In the genomic region with DNA sequence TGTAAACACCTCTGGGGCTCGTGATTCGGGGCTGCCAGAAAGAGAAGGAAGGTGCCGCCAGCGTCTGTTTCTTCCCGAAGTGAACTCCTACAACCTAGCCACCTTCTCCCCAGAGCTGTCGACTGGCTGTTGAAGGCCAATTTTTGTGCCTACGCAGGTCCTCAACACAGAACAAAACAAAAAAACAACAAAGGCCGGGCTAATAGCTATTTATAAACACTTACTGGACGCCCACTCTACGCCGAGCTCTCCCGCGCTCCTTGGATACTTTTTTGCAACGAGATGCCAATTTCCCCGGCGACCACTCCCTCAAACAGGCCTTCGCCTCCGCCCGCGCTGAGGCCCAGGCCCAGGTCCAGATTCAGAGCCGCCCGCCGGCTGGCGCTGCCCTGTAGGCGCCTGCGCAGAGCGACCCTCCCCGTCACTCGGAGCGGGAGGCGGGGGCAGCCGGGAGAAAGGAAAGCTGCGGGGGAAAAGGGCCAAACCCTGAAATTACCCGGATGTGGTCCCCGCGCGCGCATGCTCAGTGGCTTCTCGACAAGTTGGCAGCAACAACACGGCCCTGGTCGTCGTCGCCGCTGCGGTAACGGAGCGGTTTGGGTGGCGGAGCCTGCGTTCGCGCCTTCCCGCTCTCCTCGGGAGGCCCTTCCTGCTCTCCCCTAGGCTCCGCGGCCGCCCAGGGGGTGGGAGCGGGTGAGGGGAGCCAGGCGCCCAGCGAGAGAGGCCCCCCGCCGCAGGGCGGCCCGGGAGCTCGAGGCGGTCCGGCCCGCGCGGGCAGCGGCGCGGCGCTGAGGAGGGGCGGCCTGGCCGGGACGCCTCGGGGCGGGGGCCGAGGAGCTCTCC, we compare ENCODE assay signal across 8 cellular contexts. TPM values are rescaled to one million over a fixed set of nuclear protein-coding genes. Genes with fewer than 3 reads are reported as not detected.
A peak's percentile ranks its signal among the peaks of the same experiment; 100 is the strongest.
DNase-seq lines count a peak whose midpoint lies in the region; ATAC-seq and TF ChIP-seq lines count a peak whose summit lies in the region.

A gene (plus strand): TSS at position 520 of the 843 bp plus-strand sequence. CDS start 16,834 bp downstream, outside the sequence.

- CTCF ChIA-PET in AG04449 (lab: Yijun Ruan, JAX) (interaction anchor here (0.6 to 3.0 kb wide), 7 partner anchors 11 to 46 kb away, joined by 3 to 24 read pairs (median 4); no protein-coding TSS in a partner anchor), mammary epithelial cell (lab: Charles Lee; ENCODE audit: low non-redundant PET) (no interaction called here)

- no peaks in the 10 kb centered on the region for H3K27me3 ChIP-seq in mammary epithelial cell (ENCODE audit: insufficient read depth, low read length)
- no peaks in the 10 kb centered on the region for H3K27me3 ChIP-seq in iPS-20b (ENCODE audit: insufficient read depth, low read length)

- peak; percentile 65 for DNase-seq in AG04449 (ENCODE audit: low read depth, low spot score)
- DNase-seq in NCI-H2196 treated with DMSO at 0.1 percent for 48 hours (lab: John Stamatoyannopoulos, UW; ENCODE audit: unreplicated experiment) = peak; percentile 87
- peak; percentile 93 for DNase-seq in mammary epithelial cell

- H3K9ac ChIP-seq in mammary epithelial cell (ENCODE audit: insufficient read depth, low read length) = peak within 1 kb of the TSS; percentile 89
- H3K9ac ChIP-seq in iPS-20b (ENCODE audit: low read depth, low read length) = peak within 1 kb of the TSS; percentile 77

- no peak for TF ChIP-seq CTCF in AG04449 (IDR thresholded peaks at IDR 0.05; ENCODE audit: insufficient read depth, low read length, missing control alignments)
- TF ChIP-seq CTCF in WI38 (IDR thresholded peaks at IDR 0.05; ENCODE audit: low read depth, low read length) = no peak
- no peak for TF ChIP-seq CTCF in mammary epithelial cell (conservative IDR thresholded peaks at IDR 0.05 in 1 of 2, IDR thresholded peaks at IDR 0.05 in 1 of 2; ENCODE audit: extremely low read depth in 1 of 2, insufficient read depth in 1 of 2, low read depth in 1 of 2, low read length in 2 of 2)

- H3K27ac ChIP-seq in mammary epithelial cell (ENCODE audit: insufficient read depth, low read depth, low read length) (peak within 1 kb of the TSS; percentile 83), iPS-20b (ENCODE audit: low read length) (peak within 1 kb of the TSS; percentile 80), skin epidermis (peak within 1 kb of the TSS; percentile 85 to 99 (median 95))

- 1% methylated on average over 25 of the region's 79 CpGs for WGBS in mammary epithelial cell (ENCODE audit: low coverage, missing lambda C conversion rate)

- H3K4me3 ChIP-seq in AG04449 (ENCODE audit: low read depth, low read length) = peak within 1 kb of the TSS; percentile 84
- H3K4me3 ChIP-seq in WI38 (ENCODE audit: low read depth, low read length) = peak within 1 kb of the TSS; percentile 89
- peak within 1 kb of the TSS; percentile 65 to 90 (median 72) for H3K4me3 ChIP-seq in mammary epithelial cell (replicated peaks in 1 of 3; ENCODE audit: insufficient read depth in 1 of 3, low read depth in 2 of 3, low read length in 3 of 3)
- peak within 1 kb of the TSS; percentile 93 for H3K4me3 ChIP-seq in iPS-20b (ENCODE audit: low read length)
- H3K4me3 ChIP-seq in skin epidermis = peak within 1 kb of the TSS; percentile 56 to 90 (median 70)

- intact Hi-C loops in mammary epithelial cell (cut with micrococcal nuclease) = loop anchor here (2.0 kb wide), 4 partner anchors 21 to 159 kb away; a partner anchor contains a TSS

- H3K4me2 ChIP-seq in mammary epithelial cell (ENCODE audit: insufficient read depth, low read depth, low read length) = peak within 1 kb of the TSS; percentile 87

- TSS peak; percentile 37 for BruUV-seq in mammary epithelial cell (replicated peaks; lab: Mats Ljungman, UMichigan)

- dilution Hi-C loops in mammary epithelial cell (cut with HindIII; ENCODE audit: low sequenced_read_pairs) = no loop called here

- H3K36me3 ChIP-seq in mammary epithelial cell (ENCODE audit: insufficient read depth, low read length) (peaks cover 2% of the 10 kb centered on the region), iPS-20b (ENCODE audit: insufficient read depth, low read depth, low read length) (peaks cover 10% of the 10 kb centered on the region; the same call in 1 of the 2 replicates)

- ATAC-seq in GM18907 (IDR thresholded peaks at IDR 0.05; ENCODE audit: unreplicated experiment) (peak; percentile 82), HG03139 (IDR thresholded peaks at IDR 0.05; ENCODE audit: unreplicated experiment) (peak; percentile 66)

- POLR2A ChIA-PET in AG04449 (lab: Yijun Ruan, JAX) = interaction anchor here (0.5 to 1.9 kb wide), 6 partner anchors 9 to 182 kb away, joined by 3 to 11 read pairs (median 4); a partner anchor contains a TSS

- peaks cover 75% of the 10 kb centered on the region for H3K79me2 ChIP-seq in mammary epithelial cell (ENCODE audit: insufficient read depth, low read length)

- in situ Hi-C loops in mammary epithelial cell (cut with MboI; ENCODE audit: low sequenced_read_pairs in 2 of 2) = no loop called here

- H3K9me3 ChIP-seq in mammary epithelial cell (replicated peaks; ENCODE audit: insufficient read depth, low read length) (no peaks in the 10 kb centered on the region), iPS-20b (ENCODE audit: insufficient read depth, low read depth, low read length) (no peaks in the 10 kb centered on the region)

- H2AFZ ChIP-seq in mammary epithelial cell (ENCODE audit: low read depth, low read length) = peak within 1 kb of the TSS; percentile 83

- H4K20me1 ChIP-seq in mammary epithelial cell (ENCODE audit: insufficient read depth, low read length) = no peaks in the 10 kb centered on the region

- H3K4me1 ChIP-seq in mammary epithelial cell (ENCODE audit: insufficient read depth, low read length) = peaks cover 6% of the 10 kb centered on the region
- peaks cover 38% of the 10 kb centered on the region for H3K4me1 ChIP-seq in iPS-20b (ENCODE audit: insufficient read depth, low read length)

RNA-seq across cellular contexts. Expression of the gene that starts here (rescaled TPM):
- total RNA-seq in mammary epithelial cell = 100 to 1,000 TPM in 1 of 2 donors, 10 to 100 TPM in 1; 70.6 to 111 TPM
- 60.6 TPM for polyA plus RNA-seq in mammary epithelial cell
- polyA minus RNA-seq in mammary epithelial cell = 60.5 TPM

Comparison
In these comparisons a context has a peak if more than half of its experiments do, and no peak if none do; other contexts are left out.
1. Peak in every context shown above with its lines: DNase-seq, ATAC-seq, H3K4me3 ChIP-seq and H3K27ac ChIP-seq.